8 cellular contexts compared by ENCODE assay signal in the genomic region with DNA sequence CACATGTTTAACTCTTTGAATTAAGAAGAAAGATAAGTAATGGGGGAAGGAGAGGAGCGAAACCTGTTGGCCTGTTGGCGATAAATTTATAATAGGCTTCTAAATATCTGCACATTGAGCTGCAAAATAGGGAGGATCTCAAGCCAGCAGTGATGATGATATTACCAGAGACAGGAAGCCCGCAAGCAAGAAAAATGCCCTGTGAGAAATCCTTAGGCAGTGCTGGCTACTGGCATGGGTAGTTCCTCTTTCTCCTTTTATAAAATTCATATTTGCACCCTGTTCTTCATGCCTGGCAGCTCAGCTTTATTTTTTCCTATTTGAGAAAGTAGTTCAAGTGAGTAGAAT. TPM values are rescaled to one million over a fixed set of nuclear protein-coding genes. Genes with fewer than 3 reads are reported as not detected.
DNase-seq lines count a peak whose midpoint lies in the region; ATAC-seq and TF ChIP-seq lines count a peak whose summit lies in the region.

No MANE protein-coding gene starts in this region.

- H3K4me2 ChIP-seq in OCI-LY7 (ENCODE audit: low read length) = peak overlapping the region; percentile 81

- CTCF ChIA-PET in activated CD4-positive, alpha-beta T cell treated with anti-CD3 and anti-CD28 coated beads for 36 hours (lab: Charles Lee) = interaction anchor here (0.6 to 2.0 kb wide), 5 partner anchors 15 to 812 kb away, joined by 3 to 6 read pairs (median 3); no protein-coding TSS in a partner anchor
- CTCF ChIA-PET in OCI-LY7 (lab: Charles Lee; ENCODE audit: unreplicated experiment) = no interaction called here

- TF ChIP-seq POLR2A in GM18505 (IDR thresholded peaks at IDR 0.05; ENCODE audit: borderline replicate concordance, extremely low read depth, insufficient read depth, insufficient read length) = no peak

- H3K36me3 ChIP-seq in OCI-LY7 (ENCODE audit: insufficient read depth, low read length) = no peaks in the 10 kb centered on the region

- H3K4me1 ChIP-seq in OCI-LY7 (ENCODE audit: insufficient read depth, low read length, poor library complexity, severe bottlenecking) = peaks cover 58% of the 10 kb centered on the region
- H3K4me1 ChIP-seq in mononuclear cell (ENCODE audit: insufficient read depth, low read length) = peaks cover 57% of the 10 kb centered on the region

- H3K9me3 ChIP-seq in OCI-LY7 (ENCODE audit: low read length) (no peaks in the 10 kb centered on the region), mononuclear cell (ENCODE audit: low read depth, low read length) (no peaks in the 10 kb centered on the region)

- peak overlapping the region; percentile 61 for H3K27ac ChIP-seq in OCI-LY7 (ENCODE audit: low read depth, low read length, poor library complexity, severe bottlenecking)

- peak overlapping the region; percentile 82 for H3K4me3 ChIP-seq in OCI-LY7 (ENCODE audit: low read depth, low read length, poor library complexity, severe bottlenecking)
- H3K4me3 ChIP-seq in mononuclear cell (ENCODE audit: low read length) = peak overlapping the region; percentile 71

- H3K36me3 Mint-ChIP-seq in activated CD4-positive, alpha-beta T cell treated with anti-CD3 and anti-CD28 coated beads for 36 hours (ENCODE audit: low read depth) = peaks cover 5% of the 10 kb centered on the region

- no peaks in the 10 kb centered on the region for H3K27me3 Mint-ChIP-seq in activated CD4-positive, alpha-beta T cell treated with anti-CD3 and anti-CD28 coated beads for 36 hours

- peaks cover 23% of the 10 kb centered on the region for H4K20me1 ChIP-seq in OCI-LY7 (ENCODE audit: insufficient read depth, low read length)

- TSS peak; percentile 51 for BruUV-seq in OCI-LY7 (replicated peaks; lab: Mats Ljungman, UMichigan)

- no peaks in the 10 kb centered on the region for H3K27me3 ChIP-seq in mononuclear cell (ENCODE audit: insufficient read depth, low read length)

- H3K4me3 Mint-ChIP-seq in activated CD4-positive, alpha-beta T cell treated with anti-CD3 and anti-CD28 coated beads for 36 hours = peak overlapping the region; percentile 70

- peaks cover 34% of the 10 kb centered on the region for H3K79me2 ChIP-seq in OCI-LY7 (ENCODE audit: insufficient read depth, low read depth, low read length)

- TF ChIP-seq CTCF in OCI-LY7 (conservative IDR thresholded peaks at IDR 0.05; ENCODE audit: low read length) = no peak

- peak overlapping the region; percentile 88 for H3K27ac Mint-ChIP-seq in activated CD4-positive, alpha-beta T cell treated with anti-CD3 and anti-CD28 coated beads for 36 hours

- H3K4me1 Mint-ChIP-seq in activated CD4-positive, alpha-beta T cell treated with anti-CD3 and anti-CD28 coated beads for 36 hours = peaks cover 57% of the 10 kb centered on the region

- peak; percentile 18 for DNase-seq in activated CD4-positive, alpha-beta T cell treated with anti-CD3 and anti-CD28 coated beads for 36 hours
- DNase-seq in activated CD4-positive, alpha-beta T cell treated with anti-CD3 and anti-CD28 coated beads, Interleukin-2, amount 50 U/mL, for 1 hour = no peak
- DNase-seq in OCI-LY7 (ENCODE audit: low spot score) (peak; percentile 52), cerebellar cortex (ENCODE audit: low spot score) (peak; percentile 40), islet precursor cell (no peak)

- H2AFZ ChIP-seq in OCI-LY7 (ENCODE audit: low read length) = peak overlapping the region; percentile 95

- H3K9me2 ChIP-seq in OCI-LY7 (ENCODE audit: insufficient read depth, low read length) = no peaks in the 10 kb centered on the region

- no peaks in the 10 kb centered on the region for H3K9me3 Mint-ChIP-seq in activated CD4-positive, alpha-beta T cell treated with anti-CD3 and anti-CD28 coated beads for 36 hours (ENCODE audit: low read depth)

- POLR2A ChIA-PET in activated CD4-positive, alpha-beta T cell treated with anti-CD3 and anti-CD28 coated beads for 36 hours (lab: Charles Lee) = interaction anchor here (0.7 kb wide), 2 partner anchors 96 to 201 kb away, joined by 3 read pairs; no protein-coding TSS in a partner anchor
- POLR2A ChIA-PET in OCI-LY7 (lab: Charles Lee) = interaction anchor here (0.6 to 1.6 kb wide), 5 partner anchors 11 to 98 kb away, joined by 3 to 5 read pairs (median 3); a partner anchor contains a TSS

- intact Hi-C loops in activated CD4-positive, alpha-beta T cell treated with anti-CD3 and anti-CD28 coated beads for 36 hours (cut with DNase I, micrococcal nuclease) = loop anchor here (1.0 to 10.0 kb wide), 11 partner anchors 41 to 988 kb away; a partner anchor contains a TSS
- intact Hi-C loops in OCI-LY7 (cut with micrococcal nuclease; ENCODE audit: unreplicated experiment) = loop anchor here (5.0 to 10.0 kb wide), 4 partner anchors 175 to 1888 kb away; a partner anchor contains a TSS

- ATAC-seq in activated CD4-positive, alpha-beta T cell treated with anti-CD3 and anti-CD28 coated beads for 36 hours = no peak
- no peak for ATAC-seq in GM18505 (IDR thresholded peaks at IDR 0.05; ENCODE audit: unreplicated experiment)
- ATAC-seq in GM19328 (IDR thresholded peaks at IDR 0.05; ENCODE audit: unreplicated experiment) = no peak

RNA-seq across cellular contexts. Expression of a gene that starts 0.9 kb away (rescaled TPM):
- total RNA-seq in activated CD4-positive, alpha-beta T cell treated with anti-CD3 and anti-CD28 coated beads for 36 hours = 10 to 100 TPM; 32.3 to 32.4 TPM
- total RNA-seq in OCI-LY7 (2014; rRNA removed; shearing (Covaris generic)) = 9.9 and 11.5 TPM in 2 replicates
- total RNA-seq in OCI-LY7 (2022) (27.6 and 28.0 TPM in 2 replicates), mononuclear cell (52.4 TPM)

Comparison
In these comparisons a context has a peak if more than half of its experiments do, and no peak if none do; other contexts are left out.
1. DNase-seq: peak in activated CD4-positive, alpha-beta T cell treated with anti-CD3 and anti-CD28 coated beads for 36 hours (single experiment), OCI-LY7 (single experiment) and cerebellar cortex (single experiment); none in activated CD4-positive, alpha-beta T cell treated with anti-CD3 and anti-CD28 coated beads, Interleukin-2, amount 50 U/mL, for 1 hour (single experiment) and islet precursor cell (single experiment).